In genomic region chr2:10460366-10460796, GRCh38 we compare ENCODE assay signal across 20 cellular contexts. TPM values are rescaled to one million over a fixed set of nuclear protein-coding genes. Genes with fewer than 3 reads are reported as not detected.
DNase-seq lines count a peak whose midpoint lies in the region; ATAC-seq and TF ChIP-seq lines count a peak whose summit lies in the region.
"Had no signal": no experiment of that assay in that cellular context is flagged by ENCODE, and none has a peak within 500 bp of the region (broad histone marks: within the 10 kb centered on the region; RNA-seq: fewer than 3 reads in every experiment).

No MANE protein-coding gene starts in this region.

- no peak for TF ChIP-seq EP300 in SK-N-SH (IDR thresholded peaks at IDR 0.05; ENCODE audit: borderline replicate concordance in 1 of 2, low read depth in 1 of 2, low read length in 1 of 2)

- H3K27me3 ChIP-seq in SK-N-SH (ENCODE audit: insufficient read depth), result no peaks in the 10 kb centered on the region
- H3K27me3 ChIP-seq in GM23338 (ENCODE audit: insufficient read depth), result no peaks in the 10 kb centered on the region
- no peaks in the 10 kb centered on the region for H3K27me3 ChIP-seq in gastrocnemius medialis
- H3K27me3 ChIP-seq: BE2C, MG63 had no signal

- no peak overlapping the region for H3K27ac ChIP-seq in SK-N-SH (ENCODE audit: low read depth in 2 of 2, low read length in 1 of 2)
- no peak overlapping the region for H3K27ac ChIP-seq in GM23338 (ENCODE audit: low read depth)
- H3K27ac ChIP-seq in gastrocnemius medialis, result no peak overlapping the region

- H3F3A ChIP-seq in SK-N-SH (replicated peaks; ENCODE audit: insufficient read depth), result no peaks in the 10 kb centered on the region
- no peaks in the 10 kb centered on the region for H3F3A ChIP-seq in GM23338 (replicated peaks; ENCODE audit: low read depth)

- in situ Hi-C loops in gastrocnemius medialis (cut with MboI; ENCODE audit: low sequenced_read_pairs in 4 of 4), result loop anchor here in 1 of 4 donors (25.0 kb wide), 1 partner anchor 202 kb away; no protein-coding TSS in a partner anchor

- H3K9me3 Mint-ChIP-seq in GM23338, result no peaks in the 10 kb centered on the region
- H3K9me3 Mint-ChIP-seq in activated T-helper 17 cell treated with anti-CD3 and anti-CD28 coated beads, Interleukin-2, amount 50 U/mL, for 72 hours, result no peaks in the 10 kb centered on the region
- H3K9me3 Mint-ChIP-seq: CD8-positive, alpha-beta T cell; HFFc6 had no signal

- POLR2A ChIA-PET in SK-N-SH (lab: Yijun Ruan, JAX), result no interaction called here

- H3K4me1 ChIP-seq in SK-N-SH (ENCODE audit: control insufficient read depth in 1 of 2, insufficient read depth in 2 of 2, low read depth in 1 of 2, low read length in 1 of 2), result peaks cover 0 to 8% of the 10 kb centered on the region in 2 experiments; a peak in 1 of 4 replicates
- H3K4me1 ChIP-seq in GM23338 (ENCODE audit: insufficient read depth), result no peaks in the 10 kb centered on the region
- peaks cover 1 to 17% of the 10 kb centered on the region in 2 donors for H3K4me1 ChIP-seq in gastrocnemius medialis
- H3K4me1 ChIP-seq: BE2C had no signal

- H3K4me1 Mint-ChIP-seq in GM23338, result no peaks in the 10 kb centered on the region
- no peaks in the 10 kb centered on the region for H3K4me1 Mint-ChIP-seq in activated T-helper 17 cell treated with anti-CD3 and anti-CD28 coated beads, Interleukin-2, amount 50 U/mL, for 72 hours

- H3K79me2 ChIP-seq in SK-N-SH (ENCODE audit: insufficient read depth) (no peaks in the 10 kb centered on the region), GM23338 (replicated peaks; ENCODE audit: insufficient read depth) (no peaks in the 10 kb centered on the region)

- no peak; the same call in 2 of the 3 replicates for ATAC-seq in SK-N-SH treated with all-trans-retinoic acid at 6 μM for 48 hours
- ATAC-seq in GM23338, result no peak; the same call in 2 of the 3 replicates
- no peak for ATAC-seq in activated T-helper 17 cell treated with anti-CD3 and anti-CD28 coated beads, Interleukin-2, amount 50 U/mL, for 72 hours (replicated peaks)
- ATAC-seq in gastrocnemius medialis, result no peak
- ATAC-seq: CD8-positive, alpha-beta T cell had no signal

- H3K9me2 ChIP-seq in SK-N-SH (no peaks in the 10 kb centered on the region), GM23338 (ENCODE audit: insufficient read depth) (no peaks in the 10 kb centered on the region)

- H3K9ac ChIP-seq in SK-N-SH, result no peak overlapping the region

- DNase-seq in SK-N-SH (peak; percentile 23), GM23338 (ENCODE audit: low spot score) (no peak), posterior vena cava (ENCODE audit: low spot score) (peak; percentile 45), gastrocnemius medialis (no peak), SIG-M5 treated with dmso at 0.1 percent for 504 hours (lab: John Stamatoyannopoulos, UW; ENCODE audit: unreplicated experiment) (no peak)
- DNase-seq in NK-92 treated with Interleukin-12 subunit alpha and Interleukin-12 subunit beta, amount 100 ng/mL, for 24 hours (lab: John Stamatoyannopoulos, UW), result no peak
- DNase-seq: 8988T; BE2C; CD8-positive, alpha-beta T cell; DMS79 treated with DMSO at 0.1 percent for 48 hours; GDM1; HFFc6; Karpas-422; MG63; NCI-H1092 treated with DMSO at 0.1 percent for 48 hours; NCI-H1694 treated with DMSO at 0.1 percent for 48 hours; NCI-H345; NCI-H526 had no signal

- CTCF ChIA-PET in SK-N-SH (lab: Yijun Ruan, JAX), result interaction anchor here (1.6 kb wide), 1 partner anchor 207 kb away, joined by 3 read pairs; no protein-coding TSS in a partner anchor

- TF ChIP-seq POLR2A in gastrocnemius medialis (IDR thresholded peaks at IDR 0.05), result no peak

- no peaks in the 10 kb centered on the region for H4K20me1 ChIP-seq in SK-N-SH (ENCODE audit: insufficient read depth)
- no peaks in the 10 kb centered on the region for H4K20me1 ChIP-seq in GM23338 (replicated peaks; ENCODE audit: insufficient read depth)

- intact Hi-C loops in posterior vena cava (cut with DNase I), result no loop called here
- intact Hi-C loops in gastrocnemius medialis (cut with DNase I; ENCODE audit: low total_unique reads), result no loop called here

- TF ChIP-seq CTCF in SK-N-SH (IDR thresholded peaks at IDR 0.05) (no peak), GM23338 (conservative IDR thresholded peaks at IDR 0.05; ENCODE audit: low read depth in 2 of 2) (peak in 1 of 2 experiments; percentile 13; a peak in 2 of 4 replicates), gastrocnemius medialis (IDR thresholded peaks at IDR 0.05 in 4 of 5, conservative IDR thresholded peaks at IDR 0.05 in 1 of 5) (no peak)

- no peaks in the 10 kb centered on the region for H3K36me3 Mint-ChIP-seq in GM23338 (ENCODE audit: low read depth)
- H3K36me3 Mint-ChIP-seq in activated T-helper 17 cell treated with anti-CD3 and anti-CD28 coated beads, Interleukin-2, amount 50 U/mL, for 72 hours (ENCODE audit: low read depth), result no peaks in the 10 kb centered on the region
- H3K36me3 Mint-ChIP-seq: CD8-positive, alpha-beta T cell had no signal

- H3K4me3 Mint-ChIP-seq in GM23338, result no peak overlapping the region
- no peak overlapping the region for H3K4me3 Mint-ChIP-seq in activated T-helper 17 cell treated with anti-CD3 and anti-CD28 coated beads, Interleukin-2, amount 50 U/mL, for 72 hours
- H3K4me3 Mint-ChIP-seq: CD8-positive, alpha-beta T cell; HFFc6 had no signal

- no peak overlapping the region for H3K4me2 ChIP-seq in SK-N-SH
- no peak overlapping the region for H3K4me2 ChIP-seq in GM23338

- WGBS in SK-N-SH (ENCODE audit: low lambda C conversion rate), result 84% methylated on average over 17 of the region's 17 CpGs

- H3K27ac Mint-ChIP-seq in GM23338, result no peak overlapping the region
- peak overlapping the region; percentile 38 for H3K27ac Mint-ChIP-seq in activated T-helper 17 cell treated with anti-CD3 and anti-CD28 coated beads, Interleukin-2, amount 50 U/mL, for 72 hours
- H3K27ac Mint-ChIP-seq: CD8-positive, alpha-beta T cell; HFFc6 had no signal

- H3K4me3 ChIP-seq in SK-N-SH (ENCODE audit: low read depth in 2 of 2, low read length in 1 of 2) (no peak overlapping the region), GM23338 (no peak overlapping the region), gastrocnemius medialis (no peak overlapping the region)
- H3K4me3 ChIP-seq: MG63 had no signal

- no peak for TF ChIP-seq RAD21 in SK-N-SH (IDR thresholded peaks at IDR 0.05; ENCODE audit: low read length)

- peaks cover 3% of the 10 kb centered on the region for H3K27me3 Mint-ChIP-seq in GM23338 (ENCODE audit: insufficient read depth, low read depth, poor library complexity)
- peaks cover 3% of the 10 kb centered on the region for H3K27me3 Mint-ChIP-seq in activated T-helper 17 cell treated with anti-CD3 and anti-CD28 coated beads, Interleukin-2, amount 50 U/mL, for 72 hours

- H3K9me3 ChIP-seq in SK-N-SH (no peaks in the 10 kb centered on the region), gastrocnemius medialis (no peaks in the 10 kb centered on the region)
- H3K9me3 ChIP-seq: BE2C, MG63 had no signal

- H3K36me3 ChIP-seq in SK-N-SH (replicated peaks in 1 of 2; ENCODE audit: control insufficient read depth in 1 of 2, insufficient read depth in 2 of 2, low read length in 1 of 2) (no peaks in the 10 kb centered on the region), GM23338 (ENCODE audit: insufficient read depth) (no peaks in the 10 kb centered on the region), gastrocnemius medialis (no peaks in the 10 kb centered on the region)
- H3K36me3 ChIP-seq: BE2C, MG63 had no signal

- H2AFZ ChIP-seq in SK-N-SH (ENCODE audit: low read depth), result no peak overlapping the region
- H2AFZ ChIP-seq in GM23338, result peak overlapping the region; percentile 38; the same call in 1 of the 2 replicates

TF ChIP-seq in SK-N-SH, 30 proteins besides CTCF, POLR2A, EP300 and RAD21:
- TF ChIP-seq CHD2 (IDR thresholded peaks at IDR 0.05; ENCODE audit: low read length, partially characterized antibody) (no peak), FOXM1 (IDR thresholded peaks at IDR 0.05; ENCODE audit: low read depth) (no peak)
TF ChIP-seq in SK-N-SH: peak in this region for 0.

TF ChIP-seq in SK-N-SH treated with all-trans-retinoic acid at 6 μM for 48 hours, 23 proteins besides CTCF, POLR2A, EP300 and RAD21 (continues in another document):
- no peak for TF ChIP-seq ESRRG (CRISPR knock-in tag; IDR thresholded peaks at IDR 0.05)
- TF ChIP-seq, protein P1, sequence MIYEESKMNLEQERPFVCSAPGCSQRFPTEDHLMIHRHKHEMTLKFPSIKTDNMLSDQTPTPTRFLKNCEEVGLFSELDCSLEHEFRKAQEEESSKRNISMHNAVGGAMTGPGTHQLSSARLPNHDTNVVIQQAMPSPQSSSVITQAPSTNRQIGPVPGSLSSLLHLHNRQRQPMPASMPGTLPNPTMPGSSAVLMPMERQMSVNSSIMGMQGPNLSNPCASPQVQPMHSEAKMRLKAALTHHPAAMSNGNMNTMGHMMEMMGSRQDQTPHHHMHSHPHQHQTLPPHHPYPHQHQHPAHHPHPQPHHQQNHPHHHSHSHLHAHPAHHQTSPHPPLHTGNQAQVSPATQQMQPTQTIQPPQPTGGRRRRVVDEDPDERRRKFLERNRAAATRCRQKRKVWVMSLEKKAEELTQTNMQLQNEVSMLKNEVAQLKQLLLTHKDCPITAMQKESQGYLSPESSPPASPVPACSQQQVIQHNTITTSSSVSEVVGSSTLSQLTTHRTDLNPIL (CRISPR knock-in tag; IDR thresholded peaks at IDR 0.05; ENCODE audit: low read depth), result no peak
- TF ChIP-seq SNAI2 (CRISPR knock-in tag; IDR thresholded peaks at IDR 0.05), result no peak

TF ChIP-seq in GM23338, 12 proteins besides CTCF, POLR2A, EP300 and RAD21 (continues in another document):
- no peak for TF ChIP-seq ZNF114 (CRISPR knock-in tag; IDR thresholded peaks at IDR 0.05)

RNA-seq across cellular contexts. Expression of gene ODC1, which starts 12.3 kb away (rescaled TPM):
- polyA plus RNA-seq in SK-N-SH (2012; rRNA removed) (253 and 273 TPM in 2 replicates), GM23338 (2016; fragmentation: Nextera tagmentation; extraction: Ambion mirVana) (23.3 and 24.2 TPM in 2 replicates)
- polyA plus RNA-seq in SK-N-SH (2012; cell fraction: cytosol; rRNA removed), result 286 and 365 TPM in 2 replicates
- 192 and 200 TPM in 2 replicates for polyA plus RNA-seq in SK-N-SH (2012; cell fraction: nucleus; rRNA removed)
- total RNA-seq in GM23338 (2014; rRNA removed; shearing (Covaris generic)), result 70.3 and 85.5 TPM in 2 replicates
- total RNA-seq in activated T-helper 17 cell treated with anti-CD3 and anti-CD28 coated beads, Interleukin-2, amount 50 U/mL, for 72 hours, result 100 to 1,000 TPM in 1 of 2 donors, 10 to 100 TPM in 1; 60.3 to 180 TPM
- total RNA-seq in posterior vena cava (10 to 100 TPM; 51.7 to 67.6 TPM), gastrocnemius medialis (100 to 1,000 TPM; 134 to 339 (median 255) TPM)

Comparison
In these comparisons a context has a peak if more than half of its experiments do, and no peak if none do; other contexts are left out.
1. DNase-seq: peak in SK-N-SH (single experiment) and posterior vena cava (single experiment); none in GM23338 (single experiment), gastrocnemius medialis (0 of 2), NK-92 treated with Interleukin-12 subunit alpha and Interleukin-12 subunit beta, amount 100 ng/mL, for 24 hours (single experiment) and SIG-M5 treated with dmso at 0.1 percent for 504 hours (single experiment).